In the genomic region with DNA sequence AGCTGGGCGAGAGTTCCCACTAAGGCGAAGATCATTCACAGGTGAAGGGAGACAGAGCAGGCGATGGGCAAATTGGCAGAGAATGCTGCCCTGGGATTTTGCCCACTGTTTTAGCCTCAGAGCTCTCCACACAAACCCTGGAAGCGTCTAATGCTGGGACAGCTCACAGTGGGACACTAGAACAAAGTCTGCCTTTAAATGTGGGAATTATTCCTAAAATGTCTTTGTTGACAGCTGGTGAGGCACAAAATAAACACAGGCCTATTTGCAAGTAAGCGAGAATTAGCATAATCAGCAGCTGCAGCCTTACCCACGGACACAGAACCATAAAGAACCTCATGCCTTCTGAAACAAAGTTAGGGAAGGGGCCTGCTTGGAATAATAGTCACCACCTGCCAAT, we compare ENCODE assay signal across 22 cellular contexts.
DNase-seq lines count a peak whose midpoint lies in the region; TF ChIP-seq lines count a peak whose summit lies in the region.
"Had no signal": no experiment of that assay in that cellular context is flagged by ENCODE, and none has a peak within 500 bp of the region (broad histone marks: within the 10 kb centered on the region; RNA-seq: fewer than 3 reads in every experiment).

No MANE protein-coding gene starts in this region.

- H3K9me3 Mint-ChIP-seq in chondrocyte (ENCODE audit: low read depth) (peaks cover 3% of the 10 kb centered on the region), Caco-2 (ENCODE audit: unreplicated experiment) (peaks cover 10% of the 10 kb centered on the region)
- H3K9me3 Mint-ChIP-seq: activated T-helper 1 cell treated with anti-CD3 and anti-CD28 coated beads, Interleukin-12 subunit alpha, Interleukin-12 subunit beta, Interleukin-2, Interleukin-4 antibody, amounts not matched to agents 30 ng/mL and 10 ng/mL and 1 ng/mL, durations not matched to agents 14 hours and 24 hours and 36 hours had no signal

- H3K36me3 Mint-ChIP-seq in chondrocyte (ENCODE audit: low read depth) (no peaks in the 10 kb centered on the region), Caco-2 (ENCODE audit: insufficient read depth, unreplicated experiment) (no peaks in the 10 kb centered on the region)
- H3K36me3 Mint-ChIP-seq: activated naive CD8-positive, alpha-beta T cell had no signal

- H3K27ac ChIP-seq in cardiac muscle cell = peak overlapping the region; percentile 92
- H3K27ac ChIP-seq: A549; BLaER1 treated with 17β-estradiol and CSF1 and Interleukin-3, amounts not matched to agents 10 nM and 100 nM; neutrophil; PC-9; SJCRH30 had no signal

- CTCF ChIA-PET in Caco-2 (lab: Charles Lee) = no interaction called here

- H3K9me3 ChIP-seq in cardiac muscle cell (ENCODE audit: low read depth) (no peaks in the 10 kb centered on the region), Caco-2 (no peaks in the 10 kb centered on the region)
- H3K9me3 ChIP-seq: A549; BLaER1 treated with 17β-estradiol and CSF1 and Interleukin-3, amounts not matched to agents 10 nM and 100 nM; neutrophil; SJCRH30 had no signal

- peak overlapping the region; percentile 97 for H3K27ac Mint-ChIP-seq in chondrocyte (ENCODE audit: unreplicated experiment)
- no peak overlapping the region for H3K27ac Mint-ChIP-seq in Caco-2 (ENCODE audit: unreplicated experiment)
- H3K27ac Mint-ChIP-seq: activated CD4-positive, alpha-beta T cell treated with anti-CD3 and anti-CD28 coated beads for 36 hours; activated naive CD8-positive, alpha-beta T cell; activated T-helper 1 cell treated with anti-CD3 and anti-CD28 coated beads, Interleukin-12 subunit alpha, Interleukin-12 subunit beta, Interleukin-2, Interleukin-4 antibody, amounts not matched to agents 30 ng/mL and 10 ng/mL and 1 ng/mL, durations not matched to agents 14 hours and 24 hours and 36 hours had no signal

- DNase-seq in cardiac muscle cell (ENCODE audit: low read depth in 1 of 2, low spot score in 1 of 2) (no peak), cardiac septum (ENCODE audit: low spot score) (no peak), chondrocyte (ENCODE audit: low spot score) (no peak), midbrain (lab: John Stamatoyannopoulos, UW) (peak; percentile 20), superior temporal gyrus (ENCODE audit: extremely low spot score) (peak; percentile 72), NCI-H146 (lab: John Stamatoyannopoulos, UW) (no peak), HUDEP-2 (lab: John Stamatoyannopoulos, UW; ENCODE audit: unreplicated experiment in 76 of 76) (no peak), Caco-2 (no peak)
- DNase-seq: activated CD4-positive, alpha-beta T cell treated with anti-CD3 and anti-CD28 coated beads for 36 hours; central memory CD4-positive, alpha-beta T cell; effector memory CD4-positive, alpha-beta T cell; NCI-H1417; NCI-H2171 treated with DMSO at 0.1 percent for 48 hours; NCI-H774; PC-9; T-helper 1 cell had no signal

- no peaks in the 10 kb centered on the region for H3K36me3 ChIP-seq in cardiac muscle cell
- no peaks in the 10 kb centered on the region for H3K36me3 ChIP-seq in Caco-2 (ENCODE audit: control insufficient read depth, insufficient read depth, low read length)
- H3K36me3 ChIP-seq: BLaER1 treated with 17β-estradiol and CSF1 and Interleukin-3, amounts not matched to agents 10 nM and 100 nM; neutrophil; SJCRH30 had no signal

- POLR2A ChIA-PET in Caco-2 (lab: Charles Lee) = no interaction called here

- H3K27me3 Mint-ChIP-seq in chondrocyte (ENCODE audit: low read depth) (no peaks in the 10 kb centered on the region), Caco-2 (ENCODE audit: insufficient read depth, unreplicated experiment) (no peaks in the 10 kb centered on the region)

- H3K4me3 Mint-ChIP-seq in chondrocyte (ENCODE audit: unreplicated experiment) (no peak overlapping the region), Caco-2 (ENCODE audit: unreplicated experiment) (no peak overlapping the region)
- H3K4me3 Mint-ChIP-seq: activated CD4-positive, alpha-beta T cell treated with anti-CD3 and anti-CD28 coated beads for 36 hours; activated naive CD8-positive, alpha-beta T cell; activated T-helper 1 cell treated with anti-CD3 and anti-CD28 coated beads, Interleukin-12 subunit alpha, Interleukin-12 subunit beta, Interleukin-2, Interleukin-4 antibody, amounts not matched to agents 30 ng/mL and 10 ng/mL and 1 ng/mL, durations not matched to agents 14 hours and 24 hours and 36 hours had no signal

- TF ChIP-seq CTCF in cardiac muscle cell (IDR thresholded peaks at IDR 0.05; ENCODE audit: low read depth, low read length) = no peak
- no peak for TF ChIP-seq CTCF in chondrocyte (IDR thresholded peaks at IDR 0.05)
- TF ChIP-seq CTCF in Caco-2 (IDR thresholded peaks at IDR 0.05; ENCODE audit: insufficient read depth in 1 of 2, low read depth in 1 of 2, low read length in 1 of 2, severe bottlenecking in 1 of 2, unreplicated experiment in 1 of 2) = no peak

- H3K4me1 Mint-ChIP-seq in chondrocyte (ENCODE audit: low read depth) (peaks cover 41% of the 10 kb centered on the region), Caco-2 (ENCODE audit: low read depth, unreplicated experiment) (no peaks in the 10 kb centered on the region)
- H3K4me1 Mint-ChIP-seq: activated CD4-positive, alpha-beta T cell treated with anti-CD3 and anti-CD28 coated beads for 36 hours had no signal

- H3K4me3 ChIP-seq in cardiac muscle cell (no peak overlapping the region), Caco-2 (ENCODE audit: low read depth, low read length) (no peak overlapping the region)
- H3K4me3 ChIP-seq: A549; BLaER1 treated with 17β-estradiol and CSF1 and Interleukin-3, amounts not matched to agents 10 nM and 100 nM; PC-9; SJCRH30 had no signal

- BruUV-seq in Caco-2 (replicated peaks; lab: Mats Ljungman, UMichigan) = no TSS peak

- H3K27me3 ChIP-seq in cardiac muscle cell = no peaks in the 10 kb centered on the region
- no peaks in the 10 kb centered on the region for H3K27me3 ChIP-seq in Caco-2 (replicated peaks; ENCODE audit: control insufficient read depth, insufficient read depth, low read length)
- H3K27me3 ChIP-seq: BLaER1 treated with 17β-estradiol and CSF1 and Interleukin-3, amounts not matched to agents 10 nM and 100 nM; neutrophil; SJCRH30 had no signal

- H3K4me1 ChIP-seq in cardiac muscle cell (ENCODE audit: low read depth) (peaks cover 20% of the 10 kb centered on the region), Caco-2 (no peaks in the 10 kb centered on the region)
- H3K4me1 ChIP-seq: A549; BLaER1 treated with 17β-estradiol and CSF1 and Interleukin-3, amounts not matched to agents 10 nM and 100 nM; SJCRH30 had no signal

- intact Hi-C loops in cardiac septum (cut with DNase I) = no loop called here
- intact Hi-C loops in Caco-2 (cut with micrococcal nuclease; ENCODE audit: unreplicated experiment) = no loop called here

Comparison
In these comparisons a context has a peak if more than half of its experiments do, and no peak if none do; other contexts are left out.
1. DNase-seq: peak in midbrain (single experiment) and superior temporal gyrus (single experiment); none in cardiac muscle cell (0 of 2), cardiac septum (single experiment), chondrocyte (single experiment), NCI-H146 (single experiment), HUDEP-2 (0 of 76) and Caco-2 (0 of 2).